ENCODE assay signal across 9 cellular contexts in genomic region chr21:44085491-44086321, GRCh38. TPM values are rescaled to one million over a fixed set of nuclear protein-coding genes. Genes with fewer than 3 reads are reported as not detected.
DNase-seq lines count a peak whose midpoint lies in the region; ATAC-seq and TF ChIP-seq lines count a peak whose summit lies in the region.
"Had no signal": no experiment of that assay in that cellular context is flagged by ENCODE, and none has a peak within 500 bp of the region (broad histone marks: within the 10 kb centered on the region; RNA-seq: fewer than 3 reads in every experiment).

No MANE protein-coding gene starts in this region.

- H3K27me3 ChIP-seq in heart left ventricle (no peaks in the 10 kb centered on the region), prostate gland (replicated peaks; ENCODE audit: insufficient read depth) (no peaks in the 10 kb centered on the region)

- H3K9me3 ChIP-seq in heart left ventricle (no peaks in the 10 kb centered on the region), prostate gland (no peaks in the 10 kb centered on the region)

- peak overlapping the region; percentile 67 for H3K4me3 Mint-ChIP-seq in activated naive CD8-positive, alpha-beta T cell treated with anti-CD3 and anti-CD28 coated beads, Interleukin-2, amount 50 U/mL, for 24 hours
- no peak overlapping the region for H3K4me3 Mint-ChIP-seq in progenitor cell of endocrine pancreas (ENCODE audit: low read depth)

- no peak for TF ChIP-seq POLR2A in heart left ventricle (IDR thresholded peaks at IDR 0.05)
- TF ChIP-seq POLR2A in prostate gland (IDR thresholded peaks at IDR 0.05), result no peak

- H3K4me1 Mint-ChIP-seq in activated naive CD8-positive, alpha-beta T cell treated with anti-CD3 and anti-CD28 coated beads, Interleukin-2, amount 50 U/mL, for 24 hours, result peaks cover 95% of the 10 kb centered on the region
- peaks cover 13% of the 10 kb centered on the region for H3K4me1 Mint-ChIP-seq in progenitor cell of endocrine pancreas (ENCODE audit: low read depth)

- H3K4me3 ChIP-seq in heart left ventricle (no peak overlapping the region), prostate gland (no peak overlapping the region)

- TF ChIP-seq CTCF in heart left ventricle (IDR thresholded peaks at IDR 0.05) (no peak), progenitor cell of endocrine pancreas (IDR thresholded peaks at IDR 0.05; ENCODE audit: unreplicated experiment) (no peak), GM20000 (IDR thresholded peaks at IDR 0.05; ENCODE audit: extremely low read depth, missing control alignments) (no peak), omental fat pad (IDR thresholded peaks at IDR 0.05) (no peak), prostate gland (IDR thresholded peaks at IDR 0.05) (no peak)

- H3K27me3 Mint-ChIP-seq in activated naive CD8-positive, alpha-beta T cell treated with anti-CD3 and anti-CD28 coated beads, Interleukin-2, amount 50 U/mL, for 24 hours, result no peaks in the 10 kb centered on the region
- H3K27me3 Mint-ChIP-seq in progenitor cell of endocrine pancreas, result no peaks in the 10 kb centered on the region

- DNase-seq in D341Med (ENCODE audit: low spot score), result peak; percentile 27
- DNase-seq in activated naive CD8-positive, alpha-beta T cell treated with anti-CD3 and anti-CD28 coated beads, Interleukin-2, amount 50 U/mL, for 24 hours, result no peak
- DNase-seq in heart left ventricle, result peak in 1 of 5 donors; percentile 18
- DNase-seq in progenitor cell of endocrine pancreas (ENCODE audit: low spot score, unreplicated experiment), result no peak
- no peak for DNase-seq in GM20000 (ENCODE audit: low spot score)
- DNase-seq in omental fat pad (ENCODE audit: low spot score), result no peak
- DNase-seq in prostate gland (ENCODE audit: low spot score), result no peak

- H3K36me3 Mint-ChIP-seq in activated naive CD8-positive, alpha-beta T cell treated with anti-CD3 and anti-CD28 coated beads, Interleukin-2, amount 50 U/mL, for 24 hours (ENCODE audit: low read depth), result peaks cover 78% of the 10 kb centered on the region
- peaks cover 26% of the 10 kb centered on the region for H3K36me3 Mint-ChIP-seq in progenitor cell of endocrine pancreas (ENCODE audit: insufficient read depth)

- H3K9me3 Mint-ChIP-seq in activated naive CD8-positive, alpha-beta T cell treated with anti-CD3 and anti-CD28 coated beads, Interleukin-2, amount 50 U/mL, for 24 hours, result no peaks in the 10 kb centered on the region
- H3K9me3 Mint-ChIP-seq in progenitor cell of endocrine pancreas (ENCODE audit: low read depth), result no peaks in the 10 kb centered on the region

- 58 to 63% (median 61%) methylated on average over 15 of the region's 15 CpGs for WGBS in heart left ventricle, 4 donors
- WGBS in prostate gland, result 62% methylated on average over 15 of the region's 15 CpGs

- H3K36me3 ChIP-seq in heart left ventricle (peaks cover 0 to 100% (median 77%) of the 10 kb centered on the region in 9 donors), prostate gland (peaks cover 0 to 4% of the 10 kb centered on the region in 2 donors)

- H3K27ac ChIP-seq in heart left ventricle (peak overlapping the region; percentile 51 to 90 (median 81)), prostate gland (peak overlapping the region in 1 of 2 donors; percentile 2)
- H3K27ac ChIP-seq: parathyroid adenoma had no signal

- no peak for ATAC-seq in activated naive CD8-positive, alpha-beta T cell treated with anti-CD3 and anti-CD28 coated beads, Interleukin-2, amount 50 U/mL, for 24 hours
- peak; percentile 43 to 86 (median 74) for ATAC-seq in heart left ventricle
- no peak for ATAC-seq in omental fat pad (ENCODE audit: low FRiP score)
- no peak for ATAC-seq in HG03457 (IDR thresholded peaks at IDR 0.05; ENCODE audit: unreplicated experiment)

- H3K4me1 ChIP-seq in heart left ventricle, result peaks cover 3 to 82% (median 55%) of the 10 kb centered on the region in 12 donors
- no peaks in the 10 kb centered on the region for H3K4me1 ChIP-seq in prostate gland (replicated peaks)
- H3K4me1 ChIP-seq: parathyroid adenoma had no signal

- peak overlapping the region; percentile 98 for H3K27ac Mint-ChIP-seq in activated naive CD8-positive, alpha-beta T cell treated with anti-CD3 and anti-CD28 coated beads, Interleukin-2, amount 50 U/mL, for 24 hours
- peak overlapping the region; percentile 16 for H3K27ac Mint-ChIP-seq in progenitor cell of endocrine pancreas

- intact Hi-C loops in heart left ventricle (cut with DNase I) (loop anchor here in 1 of 10 donors (1.0 kb wide), 1 partner anchor 47 kb away; no protein-coding TSS in a partner anchor), prostate gland (cut with DNase I) (no loop called here)

RNA-seq across cellular contexts. Expression of gene PWP2, which starts 21.5 kb away (rescaled TPM):
- total RNA-seq in heart left ventricle (10 to 100 TPM in 1 of 9 donors, 1 to 10 TPM in 6, under 1 TPM in 1, not detected in 1; 0.70 to 10.2 (median 5.0) TPM), progenitor cell of endocrine pancreas (5.3 and 7.0 TPM in 2 replicates), omental fat pad (10 to 100 TPM in 2 of 4 donors, 1 to 10 TPM in 2; 5.3 to 17.2 (median 11.3) TPM), prostate gland (10 to 100 TPM; 10.7 to 14.9 TPM)
- 1 to 10 TPM; 1.1 to 6.0 TPM for polyA plus RNA-seq in heart left ventricle

RNA-seq across cellular contexts. Expression of gene GATD3, which starts 47.8 kb away (rescaled TPM):
- total RNA-seq in heart left ventricle (100 to 1,000 TPM in 2 of 9 donors, 10 to 100 TPM in 7; 10.2 to 140 (median 14.1) TPM), progenitor cell of endocrine pancreas (16.7 and 20.6 TPM in 2 replicates), omental fat pad (10 to 100 TPM in 3 of 4 donors, 1 to 10 TPM in 1; 8.7 to 50.8 (median 15.2) TPM), prostate gland (10 to 100 TPM in 1 of 2 donors, 1 to 10 TPM in 1; 4.7 to 45.7 TPM)
- 100 to 1,000 TPM in 1 of 2 donors, 10 to 100 TPM in 1; 26.5 to 109 TPM for polyA plus RNA-seq in heart left ventricle

Comparison
In these comparisons a context has a peak if more than half of its experiments do, and no peak if none do; other contexts are left out.
1. ATAC-seq: peak in heart left ventricle (4 of 4); none in activated naive CD8-positive, alpha-beta T cell treated with anti-CD3 and anti-CD28 coated beads, Interleukin-2, amount 50 U/mL, for 24 hours (single experiment), omental fat pad (single experiment) and HG03457 (single experiment).